8 cellular contexts compared by ENCODE assay signal in genomic region chr16:22161999-22162657, GRCh38.
DNase-seq lines count a peak whose midpoint lies in the region; ATAC-seq lines count a peak whose summit lies in the region.

SDR42E2 (plus strand) TSS chr16:22162506; CDS start chr16:22165583, 3,077 bp downstream.

- no peaks in the 10 kb centered on the region for H3K9me3 ChIP-seq in iPS-15b (ENCODE audit: control insufficient read depth, insufficient read depth, low read length)

- DNase-seq in NCI-H146 (lab: John Stamatoyannopoulos, UW) (peak; percentile 66), midbrain (lab: John Stamatoyannopoulos, UW) (no peak), cerebellar cortex (ENCODE audit: low spot score) (no peak)
- DNase-seq in activated CD8-positive, alpha-beta memory T cell treated with anti-CD3 and anti-CD28 coated beads for 48 hours (ENCODE audit: low read depth in 2 of 3, low spot score in 2 of 3): peak in 2 of 3 experiments; percentile 4 to 14
- peak; percentile 2 for DNase-seq in stimulated activated CD8-positive, alpha-beta memory T cell treated with anti-CD3 and anti-CD28 coated beads, Interleukin-7, amount 100 ng/mL, for 24 hours (ENCODE audit: low read depth)

- H3K4me1 ChIP-seq in iPS-15b (ENCODE audit: control insufficient read depth, insufficient read depth, low read length): no peaks in the 10 kb centered on the region

- H3K9ac ChIP-seq in iPS-15b (ENCODE audit: low read depth, low read length): no peak within 1 kb of the TSS

- no peaks in the 10 kb centered on the region for H3K36me3 ChIP-seq in iPS-15b (ENCODE audit: control insufficient read depth, insufficient read depth, low read length)

- peaks cover 31% of the 10 kb centered on the region for H3K27me3 ChIP-seq in iPS-15b (ENCODE audit: control insufficient read depth, insufficient read depth, low read length)

- no peak for ATAC-seq in HG02970 (IDR thresholded peaks at IDR 0.05; ENCODE audit: low FRiP score, unreplicated experiment)
- ATAC-seq in HG02678 (IDR thresholded peaks at IDR 0.05; ENCODE audit: unreplicated experiment): no peak

- H3K4me3 ChIP-seq in iPS-15b (ENCODE audit: low read depth, low read length): peak within 1 kb of the TSS; percentile 63

Comparison
In these comparisons a context has a peak if more than half of its experiments do, and no peak if none do; other contexts are left out.
1. DNase-seq: peak in NCI-H146 (single experiment), activated CD8-positive, alpha-beta memory T cell treated with anti-CD3 and anti-CD28 coated beads for 48 hours (2 of 3) and stimulated activated CD8-positive, alpha-beta memory T cell treated with anti-CD3 and anti-CD28 coated beads, Interleukin-7, amount 100 ng/mL, for 24 hours (single experiment); none in midbrain (single experiment) and cerebellar cortex (single experiment).